ENCODE assay signal across 1 cellular context in genomic region chr9:124821247-124821623, GRCh38.
TF ChIP-seq lines count a peak whose summit lies in the region.

No MANE protein-coding gene starts in this region.

TF ChIP-seq in HepG2, 621 proteins besides CTCF, POLR2A, EP300 and RAD21:
- no peak for TF ChIP-seq KDM2A (CRISPR knock-in tag; IDR thresholded peaks at IDR 0.05; ENCODE audit: borderline replicate concordance, low read depth)
- TF ChIP-seq ZNF142 (CRISPR knock-in tag; IDR thresholded peaks at IDR 0.05): no peak
- TF ChIP-seq ZNF18 (CRISPR knock-in tag; IDR thresholded peaks at IDR 0.05; ENCODE audit: insufficient replicate concordance): no peak
- no peak for TF ChIP-seq POGK (CRISPR knock-in tag; conservative IDR thresholded peaks at IDR 0.05)
- no peak for TF ChIP-seq SPEN (CRISPR knock-in tag; IDR thresholded peaks at IDR 0.05; ENCODE audit: low read depth)
- no peak for TF ChIP-seq ZFP91 (CRISPR knock-in tag; IDR thresholded peaks at IDR 0.05; ENCODE audit: borderline replicate concordance)
- TF ChIP-seq ETS1 (CRISPR knock-in tag; IDR thresholded peaks at IDR 0.05): no peak
- TF ChIP-seq FOXP1 (IDR thresholded peaks at IDR 0.05): peak; percentile 73
- TF ChIP-seq FOXP1 (CRISPR knock-in tag; IDR thresholded peaks at IDR 0.05): no peak
- no peak for TF ChIP-seq SOX6 (IDR thresholded peaks at IDR 0.05)
- TF ChIP-seq SOX6 (CRISPR knock-in tag; IDR thresholded peaks at IDR 0.05): no peak
